In the genomic region with DNA sequence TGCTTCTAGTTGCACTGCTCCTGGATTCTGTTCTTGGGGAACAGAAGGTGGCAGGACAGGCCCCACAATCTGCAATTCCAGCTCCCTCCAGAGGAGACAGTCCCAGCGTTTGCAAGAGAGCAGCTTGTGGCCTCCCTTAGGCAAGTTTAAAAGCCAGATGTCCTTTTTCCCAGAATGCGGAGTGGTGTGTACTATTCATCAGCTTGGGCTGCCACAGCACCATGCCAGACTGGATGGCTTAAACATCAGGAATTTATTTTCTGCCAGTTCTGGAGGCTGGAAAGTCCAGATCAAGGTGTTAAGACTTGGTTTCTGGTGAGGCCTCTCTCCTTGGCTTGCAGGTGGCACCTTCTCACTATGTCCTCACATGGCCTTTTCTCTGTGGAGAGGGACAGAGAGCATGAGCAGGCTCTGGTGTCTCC, we compare ENCODE assay signal across 1 cellular context.
TF ChIP-seq lines count a peak whose summit lies in the region.

No MANE protein-coding gene starts in this region.

TF ChIP-seq in GM12878, 131 proteins besides CTCF, POLR2A, EP300 and RAD21:
- TF ChIP-seq, protein P1, sequence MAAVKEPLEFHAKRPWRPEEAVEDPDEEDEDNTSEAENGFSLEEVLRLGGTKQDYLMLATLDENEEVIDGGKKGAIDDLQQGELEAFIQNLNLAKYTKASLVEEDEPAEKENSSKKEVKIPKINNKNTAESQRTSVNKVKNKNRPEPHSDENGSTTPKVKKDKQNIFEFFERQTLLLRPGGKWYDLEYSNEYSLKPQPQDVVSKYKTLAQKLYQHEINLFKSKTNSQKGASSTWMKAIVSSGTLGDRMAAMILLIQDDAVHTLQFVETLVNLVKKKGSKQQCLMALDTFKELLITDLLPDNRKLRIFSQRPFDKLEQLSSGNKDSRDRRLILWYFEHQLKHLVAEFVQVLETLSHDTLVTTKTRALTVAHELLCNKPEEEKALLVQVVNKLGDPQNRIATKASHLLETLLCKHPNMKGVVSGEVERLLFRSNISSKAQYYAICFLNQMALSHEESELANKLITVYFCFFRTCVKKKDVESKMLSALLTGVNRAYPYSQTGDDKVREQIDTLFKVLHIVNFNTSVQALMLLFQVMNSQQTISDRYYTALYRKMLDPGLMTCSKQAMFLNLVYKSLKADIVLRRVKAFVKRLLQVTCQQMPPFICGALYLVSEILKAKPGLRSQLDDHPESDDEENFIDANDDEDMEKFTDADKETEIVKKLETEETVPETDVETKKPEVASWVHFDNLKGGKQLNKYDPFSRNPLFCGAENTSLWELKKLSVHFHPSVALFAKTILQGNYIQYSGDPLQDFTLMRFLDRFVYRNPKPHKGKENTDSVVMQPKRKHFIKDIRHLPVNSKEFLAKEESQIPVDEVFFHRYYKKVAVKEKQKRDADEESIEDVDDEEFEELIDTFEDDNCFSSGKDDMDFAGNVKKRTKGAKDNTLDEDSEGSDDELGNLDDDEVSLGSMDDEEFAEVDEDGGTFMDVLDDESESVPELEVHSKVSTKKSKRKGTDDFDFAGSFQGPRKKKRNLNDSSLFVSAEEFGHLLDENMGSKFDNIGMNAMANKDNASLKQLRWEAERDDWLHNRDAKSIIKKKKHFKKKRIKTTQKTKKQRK (IDR thresholded peaks at IDR 0.05; ENCODE audit: low read depth, low read length) = no peak
- no peak for TF ChIP-seq IKZF2 (IDR thresholded peaks at IDR 0.05)
- no peak for TF ChIP-seq SREBF1 (IDR thresholded peaks at IDR 0.05; ENCODE audit: low read length)
- TF ChIP-seq ZZZ3 (IDR thresholded peaks at IDR 0.05; ENCODE audit: control insufficient read depth, insufficient read length, low read depth) = no peak
- no peak for TF ChIP-seq KDM1A (IDR thresholded peaks at IDR 0.05; ENCODE audit: borderline replicate concordance)
- TF ChIP-seq, protein P2, sequence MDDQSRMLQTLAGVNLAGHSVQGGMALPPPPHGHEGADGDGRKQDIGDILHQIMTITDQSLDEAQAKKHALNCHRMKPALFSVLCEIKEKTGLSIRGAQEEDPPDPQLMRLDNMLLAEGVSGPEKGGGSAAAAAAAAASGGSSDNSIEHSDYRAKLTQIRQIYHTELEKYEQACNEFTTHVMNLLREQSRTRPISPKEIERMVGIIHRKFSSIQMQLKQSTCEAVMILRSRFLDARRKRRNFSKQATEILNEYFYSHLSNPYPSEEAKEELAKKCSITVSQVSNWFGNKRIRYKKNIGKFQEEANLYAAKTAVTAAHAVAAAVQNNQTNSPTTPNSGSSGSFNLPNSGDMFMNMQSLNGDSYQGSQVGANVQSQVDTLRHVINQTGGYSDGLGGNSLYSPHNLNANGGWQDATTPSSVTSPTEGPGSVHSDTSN (IDR thresholded peaks at IDR 0.05; ENCODE audit: insufficient replicate concordance, low read depth, low read length) = no peak
- no peak for TF ChIP-seq WRNIP1 (IDR thresholded peaks at IDR 0.05; ENCODE audit: borderline replicate concordance, low read depth, low read length)
- TF ChIP-seq, protein P3, sequence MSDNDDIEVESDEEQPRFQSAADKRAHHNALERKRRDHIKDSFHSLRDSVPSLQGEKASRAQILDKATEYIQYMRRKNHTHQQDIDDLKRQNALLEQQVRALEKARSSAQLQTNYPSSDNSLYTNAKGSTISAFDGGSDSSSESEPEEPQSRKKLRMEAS (IDR thresholded peaks at IDR 0.05; ENCODE audit: low read depth, low read length) = no peak
- TF ChIP-seq SMAD1 (IDR thresholded peaks at IDR 0.05; ENCODE audit: low read depth, partially characterized antibody) = no peak
- no peak for TF ChIP-seq SUZ12 (IDR thresholded peaks at IDR 0.05; ENCODE audit: unreplicated experiment)
- TF ChIP-seq RELA (IDR thresholded peaks at IDR 0.05; ENCODE audit: borderline replicate concordance, partially characterized antibody) = no peak
- TF ChIP-seq, protein P4, sequence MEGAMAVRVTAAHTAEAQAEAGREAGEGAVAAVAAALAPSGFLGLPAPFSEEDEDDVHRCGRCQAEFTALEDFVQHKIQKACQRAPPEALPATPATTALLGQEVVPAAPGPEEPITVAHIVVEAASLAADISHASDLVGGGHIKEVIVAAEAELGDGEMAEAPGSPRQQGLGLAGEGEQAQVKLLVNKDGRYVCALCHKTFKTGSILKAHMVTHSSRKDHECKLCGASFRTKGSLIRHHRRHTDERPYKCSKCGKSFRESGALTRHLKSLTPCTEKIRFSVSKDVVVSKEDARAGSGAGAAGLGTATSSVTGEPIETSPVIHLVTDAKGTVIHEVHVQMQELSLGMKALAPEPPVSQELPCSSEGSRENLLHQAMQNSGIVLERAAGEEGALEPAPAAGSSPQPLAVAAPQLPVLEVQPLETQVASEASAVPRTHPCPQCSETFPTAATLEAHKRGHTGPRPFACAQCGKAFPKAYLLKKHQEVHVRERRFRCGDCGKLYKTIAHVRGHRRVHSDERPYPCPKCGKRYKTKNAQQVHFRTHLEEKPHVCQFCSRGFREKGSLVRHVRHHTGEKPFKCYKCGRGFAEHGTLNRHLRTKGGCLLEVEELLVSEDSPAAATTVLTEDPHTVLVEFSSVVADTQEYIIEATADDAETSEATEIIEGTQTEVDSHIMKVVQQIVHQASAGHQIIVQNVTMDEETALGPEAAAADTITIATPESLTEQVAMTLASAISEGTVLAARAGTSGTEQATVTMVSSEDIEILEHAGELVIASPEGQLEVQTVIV (IDR thresholded peaks at IDR 0.05; ENCODE audit: borderline replicate concordance, partially characterized antibody) = no peak
- TF ChIP-seq, protein P5, sequence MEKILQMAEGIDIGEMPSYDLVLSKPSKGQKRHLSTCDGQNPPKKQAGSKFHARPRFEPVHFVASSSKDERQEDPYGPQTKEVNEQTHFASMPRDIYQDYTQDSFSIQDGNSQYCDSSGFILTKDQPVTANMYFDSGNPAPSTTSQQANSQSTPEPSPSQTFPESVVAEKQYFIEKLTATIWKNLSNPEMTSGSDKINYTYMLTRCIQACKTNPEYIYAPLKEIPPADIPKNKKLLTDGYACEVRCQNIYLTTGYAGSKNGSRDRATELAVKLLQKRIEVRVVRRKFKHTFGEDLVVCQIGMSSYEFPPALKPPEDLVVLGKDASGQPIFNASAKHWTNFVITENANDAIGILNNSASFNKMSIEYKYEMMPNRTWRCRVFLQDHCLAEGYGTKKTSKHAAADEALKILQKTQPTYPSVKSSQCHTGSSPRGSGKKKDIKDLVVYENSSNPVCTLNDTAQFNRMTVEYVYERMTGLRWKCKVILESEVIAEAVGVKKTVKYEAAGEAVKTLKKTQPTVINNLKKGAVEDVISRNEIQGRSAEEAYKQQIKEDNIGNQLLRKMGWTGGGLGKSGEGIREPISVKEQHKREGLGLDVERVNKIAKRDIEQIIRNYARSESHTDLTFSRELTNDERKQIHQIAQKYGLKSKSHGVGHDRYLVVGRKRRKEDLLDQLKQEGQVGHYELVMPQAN (conservative IDR thresholded peaks at IDR 0.05) = no peak
- TF ChIP-seq, protein P6, sequence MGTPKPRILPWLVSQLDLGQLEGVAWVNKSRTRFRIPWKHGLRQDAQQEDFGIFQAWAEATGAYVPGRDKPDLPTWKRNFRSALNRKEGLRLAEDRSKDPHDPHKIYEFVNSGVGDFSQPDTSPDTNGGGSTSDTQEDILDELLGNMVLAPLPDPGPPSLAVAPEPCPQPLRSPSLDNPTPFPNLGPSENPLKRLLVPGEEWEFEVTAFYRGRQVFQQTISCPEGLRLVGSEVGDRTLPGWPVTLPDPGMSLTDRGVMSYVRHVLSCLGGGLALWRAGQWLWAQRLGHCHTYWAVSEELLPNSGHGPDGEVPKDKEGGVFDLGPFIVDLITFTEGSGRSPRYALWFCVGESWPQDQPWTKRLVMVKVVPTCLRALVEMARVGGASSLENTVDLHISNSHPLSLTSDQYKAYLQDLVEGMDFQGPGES (IDR thresholded peaks at IDR 0.05) = no peak
TF ChIP-seq in GM12878: peak in this region for 0.
